In the genomic region with DNA sequence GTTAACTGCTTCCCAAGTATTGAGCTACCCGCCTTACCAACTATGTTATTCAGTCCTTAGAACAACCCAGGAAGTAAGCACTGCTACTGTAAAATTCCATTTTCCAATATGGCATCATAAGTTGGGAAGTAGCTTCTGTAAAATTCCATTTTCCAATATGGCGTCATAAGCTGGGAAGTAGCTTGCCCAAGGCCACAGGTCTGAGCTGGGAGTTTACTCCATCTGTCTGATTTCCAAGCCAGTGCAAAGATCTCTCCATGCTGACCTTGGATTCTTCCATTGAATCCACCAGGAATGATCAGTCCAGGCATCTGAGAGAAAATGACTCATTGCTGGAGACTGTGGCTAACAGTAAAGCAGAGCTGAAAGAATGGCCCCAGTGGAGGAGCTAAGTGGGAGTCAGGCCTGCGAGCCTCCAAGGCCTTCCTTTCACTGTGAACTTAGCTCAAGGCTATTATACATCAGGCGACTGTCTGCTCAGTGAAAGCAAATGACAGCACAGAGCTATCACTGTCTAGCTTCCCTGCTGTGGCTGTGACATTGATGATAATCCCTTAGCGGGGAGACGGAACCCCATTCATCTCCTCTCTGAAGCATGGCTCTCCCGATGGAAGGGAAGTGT, we compare ENCODE assay signal across 30 cellular contexts.
DNase-seq lines count a peak whose midpoint lies in the region; ATAC-seq and TF ChIP-seq lines count a peak whose summit lies in the region.
"Had no signal": no experiment of that assay in that cellular context is flagged by ENCODE, and none has a peak within 500 bp of the region (broad histone marks: within the 10 kb centered on the region; RNA-seq: fewer than 3 reads in every experiment).

No MANE protein-coding gene starts in this region.

- H3K4me3 ChIP-seq in GM23338, result no peak overlapping the region
- H3K4me3 ChIP-seq: BLaER1, coronary artery, left ventricle myocardium inferior, SJCRH30, transverse colon had no signal

- H3K4me1 ChIP-seq in GM23338 (ENCODE audit: insufficient read depth), result peaks cover 11% of the 10 kb centered on the region
- H3K4me1 ChIP-seq: BLaER1, SJCRH30 had no signal

- H3K27ac ChIP-seq in GM23338 (ENCODE audit: low read depth), result no peak overlapping the region
- H3K27ac ChIP-seq: BLaER1, coronary artery, left ventricle myocardium inferior, SJCRH30, transverse colon had no signal

- no peaks in the 10 kb centered on the region; the same call in 2 of the 3 replicates for H3K36me3 Mint-ChIP-seq in GM23338 (ENCODE audit: low read depth)
- H3K36me3 Mint-ChIP-seq in activated CD4-positive, alpha-beta memory T cell treated with anti-CD3 and anti-CD28 coated beads for 36 hours, result no peaks in the 10 kb centered on the region
- H3K36me3 Mint-ChIP-seq: activated naive CD8-positive, alpha-beta T cell had no signal

- no peaks in the 10 kb centered on the region; the same call in 2 of the 3 replicates for H3K9me3 Mint-ChIP-seq in GM23338
- H3K9me3 Mint-ChIP-seq in activated CD4-positive, alpha-beta memory T cell treated with anti-CD3 and anti-CD28 coated beads for 36 hours, result peaks cover 5% of the 10 kb centered on the region

- H3K4me1 Mint-ChIP-seq in GM23338, result peaks cover 32% of the 10 kb centered on the region
- no peaks in the 10 kb centered on the region for H3K4me1 Mint-ChIP-seq in activated CD4-positive, alpha-beta memory T cell treated with anti-CD3 and anti-CD28 coated beads for 36 hours (ENCODE audit: low read depth)
- H3K4me1 Mint-ChIP-seq: immature natural killer cell; naive thymus-derived CD4-positive, alpha-beta T cell had no signal

- intact Hi-C loops in activated CD4-positive, alpha-beta memory T cell treated with anti-CD3 and anti-CD28 coated beads for 36 hours (cut with micrococcal nuclease), result no loop called here

- POLR2A ChIA-PET in activated CD4-positive, alpha-beta memory T cell treated with anti-CD3 and anti-CD28 coated beads for 36 hours (lab: Charles Lee), result no interaction called here

- H3K9me2 ChIP-seq in GM23338 (ENCODE audit: insufficient read depth), result peaks cover 8% of the 10 kb centered on the region

- H3K79me2 ChIP-seq in GM23338 (replicated peaks; ENCODE audit: insufficient read depth), result no peaks in the 10 kb centered on the region

- H3K27ac Mint-ChIP-seq in GM23338, result no peak overlapping the region
- no peak overlapping the region for H3K27ac Mint-ChIP-seq in activated CD4-positive, alpha-beta memory T cell treated with anti-CD3 and anti-CD28 coated beads for 36 hours
- H3K27ac Mint-ChIP-seq: activated naive CD8-positive, alpha-beta T cell; immature natural killer cell; naive thymus-derived CD4-positive, alpha-beta T cell had no signal

- no peak for TF ChIP-seq CTCF in GM23338 (conservative IDR thresholded peaks at IDR 0.05; ENCODE audit: low read depth in 2 of 2)

- H3K27me3 Mint-ChIP-seq in GM23338 (ENCODE audit: insufficient read depth, low read depth, poor library complexity), result peaks cover 1% of the 10 kb centered on the region
- H3K27me3 Mint-ChIP-seq in activated CD4-positive, alpha-beta memory T cell treated with anti-CD3 and anti-CD28 coated beads for 36 hours, result no peaks in the 10 kb centered on the region
- H3K27me3 Mint-ChIP-seq: activated naive CD8-positive, alpha-beta T cell had no signal

- DNase-seq in GM23338 (ENCODE audit: low spot score) (no peak), SW480 (ENCODE audit: low spot score) (peak; percentile 7), islet precursor cell (peak; percentile 97), renal cortical epithelial cell (ENCODE audit: low read depth) (peak; percentile 1), NOMO-1 treated with dmso at 0.1 percent for 144 hours (lab: John Stamatoyannopoulos, UW; ENCODE audit: unreplicated experiment) (no peak)
- no peak for DNase-seq in activated CD4-positive, alpha-beta memory T cell treated with anti-CD3 and anti-CD28 coated beads for 36 hours
- DNase-seq: activated CD4-positive, alpha-beta T cell treated with anti-CD3 and anti-CD28 coated beads, Interleukin-2, amount 50 U/mL, for 48 hours; activated CD8-positive, alpha-beta memory T cell treated with anti-CD3 and anti-CD28 coated beads, Interleukin-2, amount 50 U/mL, for 48 hours; aorta; COR-L47; DND-41; effector memory CD4-positive, alpha-beta T cell; immature natural killer cell; left ventricle myocardium inferior; midbrain; naive thymus-derived CD4-positive, alpha-beta T cell; NCI-H1436 treated with DMSO at 0.1 percent for 48 hours; NCI-H510A; SJCRH30; small intestine; stimulated activated CD4-positive, alpha-beta T cell treated with anti-CD3 and anti-CD28 coated beads, Interleukin-2, amount 100 ng/mL, for 24 hours; T-helper 1 cell; transverse colon had no signal

- H3K4me3 Mint-ChIP-seq in GM23338, result no peak overlapping the region
- no peak overlapping the region for H3K4me3 Mint-ChIP-seq in activated CD4-positive, alpha-beta memory T cell treated with anti-CD3 and anti-CD28 coated beads for 36 hours
- H3K4me3 Mint-ChIP-seq: activated naive CD8-positive, alpha-beta T cell; immature natural killer cell; naive thymus-derived CD4-positive, alpha-beta T cell had no signal

- no peaks in the 10 kb centered on the region for H3K27me3 ChIP-seq in GM23338 (ENCODE audit: insufficient read depth)
- H3K27me3 ChIP-seq: BLaER1, SJCRH30, transverse colon had no signal

- H3K4me2 ChIP-seq in GM23338, result no peak overlapping the region
- H3K4me2 ChIP-seq: BLaER1 had no signal

- ATAC-seq in GM23338, result no peak
- ATAC-seq in GM19395 (IDR thresholded peaks at IDR 0.05; ENCODE audit: unreplicated experiment), result no peak
- ATAC-seq: activated CD4-positive, CD25-positive, alpha-beta regulatory T cell treated with anti-CD3 and anti-CD28 coated beads, Interleukin-2, amount 50 U/mL, for 24 hours; HCT116; naive thymus-derived CD4-positive, alpha-beta T cell; Panc1 had no signal

- no peaks in the 10 kb centered on the region for H3K36me3 ChIP-seq in GM23338 (ENCODE audit: insufficient read depth)
- H3K36me3 ChIP-seq: BLaER1, left ventricle myocardium inferior, SJCRH30, transverse colon had no signal

- H4K20me1 ChIP-seq in GM23338 (replicated peaks; ENCODE audit: insufficient read depth), result no peaks in the 10 kb centered on the region
- H4K20me1 ChIP-seq: BLaER1 had no signal

- no peaks in the 10 kb centered on the region for H3F3A ChIP-seq in GM23338 (replicated peaks; ENCODE audit: low read depth)

- CTCF ChIA-PET in activated CD4-positive, alpha-beta memory T cell treated with anti-CD3 and anti-CD28 coated beads for 36 hours (lab: Charles Lee), result no interaction called here

- 0 out of 2 replicates have a peak overlapping the region, but pooled peaks have one; percentile 28 for H2AFZ ChIP-seq in GM23338

TF ChIP-seq in GM23338, 12 proteins besides CTCF, POLR2A, EP300 and RAD21 (continues in another document):
- TF ChIP-seq, protein P1, sequence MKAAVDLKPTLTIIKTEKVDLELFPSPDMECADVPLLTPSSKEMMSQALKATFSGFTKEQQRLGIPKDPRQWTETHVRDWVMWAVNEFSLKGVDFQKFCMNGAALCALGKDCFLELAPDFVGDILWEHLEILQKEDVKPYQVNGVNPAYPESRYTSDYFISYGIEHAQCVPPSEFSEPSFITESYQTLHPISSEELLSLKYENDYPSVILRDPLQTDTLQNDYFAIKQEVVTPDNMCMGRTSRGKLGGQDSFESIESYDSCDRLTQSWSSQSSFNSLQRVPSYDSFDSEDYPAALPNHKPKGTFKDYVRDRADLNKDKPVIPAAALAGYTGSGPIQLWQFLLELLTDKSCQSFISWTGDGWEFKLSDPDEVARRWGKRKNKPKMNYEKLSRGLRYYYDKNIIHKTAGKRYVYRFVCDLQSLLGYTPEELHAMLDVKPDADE (IDR thresholded peaks at IDR 0.05), result no peak
- TF ChIP-seq EZH2phosphoT487 (IDR thresholded peaks at IDR 0.05; ENCODE audit: unreplicated experiment), result no peak
- TF ChIP-seq CREB1 (CRISPR knock-in tag; IDR thresholded peaks at IDR 0.05; ENCODE audit: low read depth), result no peak
- TF ChIP-seq EZH2 (IDR thresholded peaks at IDR 0.05; ENCODE audit: low read depth, unreplicated experiment), result no peak
- TF ChIP-seq, protein P2, sequence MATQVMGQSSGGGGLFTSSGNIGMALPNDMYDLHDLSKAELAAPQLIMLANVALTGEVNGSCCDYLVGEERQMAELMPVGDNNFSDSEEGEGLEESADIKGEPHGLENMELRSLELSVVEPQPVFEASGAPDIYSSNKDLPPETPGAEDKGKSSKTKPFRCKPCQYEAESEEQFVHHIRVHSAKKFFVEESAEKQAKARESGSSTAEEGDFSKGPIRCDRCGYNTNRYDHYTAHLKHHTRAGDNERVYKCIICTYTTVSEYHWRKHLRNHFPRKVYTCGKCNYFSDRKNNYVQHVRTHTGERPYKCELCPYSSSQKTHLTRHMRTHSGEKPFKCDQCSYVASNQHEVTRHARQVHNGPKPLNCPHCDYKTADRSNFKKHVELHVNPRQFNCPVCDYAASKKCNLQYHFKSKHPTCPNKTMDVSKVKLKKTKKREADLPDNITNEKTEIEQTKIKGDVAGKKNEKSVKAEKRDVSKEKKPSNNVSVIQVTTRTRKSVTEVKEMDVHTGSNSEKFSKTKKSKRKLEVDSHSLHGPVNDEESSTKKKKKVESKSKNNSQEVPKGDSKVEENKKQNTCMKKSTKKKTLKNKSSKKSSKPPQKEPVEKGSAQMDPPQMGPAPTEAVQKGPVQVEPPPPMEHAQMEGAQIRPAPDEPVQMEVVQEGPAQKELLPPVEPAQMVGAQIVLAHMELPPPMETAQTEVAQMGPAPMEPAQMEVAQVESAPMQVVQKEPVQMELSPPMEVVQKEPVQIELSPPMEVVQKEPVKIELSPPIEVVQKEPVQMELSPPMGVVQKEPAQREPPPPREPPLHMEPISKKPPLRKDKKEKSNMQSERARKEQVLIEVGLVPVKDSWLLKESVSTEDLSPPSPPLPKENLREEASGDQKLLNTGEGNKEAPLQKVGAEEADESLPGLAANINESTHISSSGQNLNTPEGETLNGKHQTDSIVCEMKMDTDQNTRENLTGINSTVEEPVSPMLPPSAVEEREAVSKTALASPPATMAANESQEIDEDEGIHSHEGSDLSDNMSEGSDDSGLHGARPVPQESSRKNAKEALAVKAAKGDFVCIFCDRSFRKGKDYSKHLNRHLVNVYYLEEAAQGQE (IDR thresholded peaks at IDR 0.05; ENCODE audit: unreplicated experiment), result no peak

Comparison
In these comparisons a context has a peak if more than half of its experiments do, and no peak if none do; other contexts are left out.
1. DNase-seq: peak in SW480 (single experiment), islet precursor cell (single experiment) and renal cortical epithelial cell (single experiment); none in GM23338 (single experiment), NOMO-1 treated with dmso at 0.1 percent for 144 hours (single experiment) and activated CD4-positive, alpha-beta memory T cell treated with anti-CD3 and anti-CD28 coated beads for 36 hours (single experiment).